In genomic region chr7:156969972-156970420, GRCh38 we compare ENCODE assay signal across 8 cellular contexts. TPM values are rescaled to one million over a fixed set of nuclear protein-coding genes. Genes with fewer than 3 reads are reported as not detected.
A peak's percentile ranks its signal among the peaks of the same experiment; 100 is the strongest.
DNase-seq lines count a peak whose midpoint lies in the region; ATAC-seq and TF ChIP-seq lines count a peak whose summit lies in the region.

No MANE protein-coding gene starts in this region.

- H3K36me3 ChIP-seq in A673 (ENCODE audit: insufficient read depth, low read length, poor library complexity, severe bottlenecking), result peaks cover 45% of the 10 kb centered on the region
- no peaks in the 10 kb centered on the region for H3K36me3 ChIP-seq in hepatocyte (replicated peaks; ENCODE audit: insufficient read depth, low read depth)

- in situ Hi-C loops in SK-MEL-5 (cut with HindIII; ENCODE audit: low pct_unique_long_range_greater_than_20kb, low sequenced_read_pairs), result no loop called here

- no peak overlapping the region for H2AFZ ChIP-seq in hepatocyte

- 69% methylated on average over 3 of the region's 3 CpGs for WGBS in hepatocyte (ENCODE audit: low lambda C conversion rate, missing lambda C conversion rate)

- no peaks in the 10 kb centered on the region for H3K27me3 ChIP-seq in A673 (replicated peaks; ENCODE audit: insufficient read depth, low read depth, low read length, poor library complexity)
- H3K27me3 ChIP-seq in hepatocyte, result no peaks in the 10 kb centered on the region

- BruUV-seq in A673 (replicated peaks; lab: Mats Ljungman, UMichigan), result no TSS peak

- H3K4me1 ChIP-seq in A673 (ENCODE audit: insufficient read depth, low read length, poor library complexity, severe bottlenecking) (no peaks in the 10 kb centered on the region), hepatocyte (ENCODE audit: insufficient read depth) (no peaks in the 10 kb centered on the region)

- POLR2A ChIA-PET in A673 (lab: Charles Lee; ENCODE audit: low non-redundant PET) (no interaction called here), GM10248 (lab: Yijun Ruan, JAX) (interaction anchor here (0.8 kb wide), 1 partner anchor 44 kb away, joined by 6 read pairs; no protein-coding TSS in a partner anchor)

- no peaks in the 10 kb centered on the region for H3K9me2 ChIP-seq in hepatocyte (replicated peaks; ENCODE audit: insufficient read depth)

- H3K4me2 ChIP-seq in hepatocyte, result no peak overlapping the region

- H3K4me3 ChIP-seq in A673 (ENCODE audit: low read depth, low read length, poor library complexity, severe bottlenecking), result no peak overlapping the region
- H3K4me3 ChIP-seq in hepatocyte, result no peak overlapping the region

- H3K27ac ChIP-seq in A673 (ENCODE audit: low read depth, low read length, poor library complexity, severe bottlenecking) (no peak overlapping the region), hepatocyte (no peak overlapping the region)

- H3K79me2 ChIP-seq in hepatocyte, result no peaks in the 10 kb centered on the region

- CTCF ChIA-PET in A673 (lab: Charles Lee), result interaction anchor here (0.6 kb wide), 1 partner anchor 254 kb away, joined by 3 read pairs; no protein-coding TSS in a partner anchor
- CTCF ChIA-PET in GM10248 (lab: Yijun Ruan, JAX), result interaction anchor here (0.6 to 9.1 kb wide), 17 partner anchors 9 to 377 kb away, joined by 3 to 67 read pairs (median 3); partner anchors contain the start of gene NOM1

- peak; percentile 29 for DNase-seq in A673 (ENCODE audit: low spot score)
- no peak for DNase-seq in GM10248 (ENCODE audit: extremely low spot score)
- DNase-seq in SK-MEL-5 (ENCODE audit: low read depth, low spot score), result peak; percentile 54
- DNase-seq in hepatocyte (ENCODE audit: low spot score), result no peak
- no peak for DNase-seq in SKM-1 (lab: John Stamatoyannopoulos, UW; ENCODE audit: unreplicated experiment)
- no peak for DNase-seq in stimulated activated CD4-positive, alpha-beta T cell treated with anti-CD3 and anti-CD28 coated beads, Interleukin-2, amount 100 ng/mL, for 48 hours

- intact Hi-C loops in A673 (cut with micrococcal nuclease; ENCODE audit: unreplicated experiment), result loop anchor here (5.0 kb wide), 1 partner anchor 302 kb away; no protein-coding TSS in a partner anchor

- no peaks in the 10 kb centered on the region for H4K20me1 ChIP-seq in hepatocyte (ENCODE audit: insufficient read depth, poor library complexity, severe bottlenecking)

- H3K9me3 ChIP-seq in A673 (ENCODE audit: low read depth, low read length, poor library complexity, severe bottlenecking), result no peaks in the 10 kb centered on the region
- H3K9me3 ChIP-seq in hepatocyte (ENCODE audit: low read depth), result no peaks in the 10 kb centered on the region

- ATAC-seq in GM21529 (IDR thresholded peaks at IDR 0.05; ENCODE audit: unreplicated experiment), result no peak
- no peak for ATAC-seq in HG03097 (IDR thresholded peaks at IDR 0.05; ENCODE audit: low FRiP score, unreplicated experiment)

- peak; percentile 47 for TF ChIP-seq CTCF in A673 (conservative IDR thresholded peaks at IDR 0.05; ENCODE audit: low read depth, low read length)
- TF ChIP-seq CTCF in GM10248 (IDR thresholded peaks at IDR 0.05; ENCODE audit: control extremely low read depth, extremely low read depth, low read depth, missing control alignments), result peak; percentile 0
- peak; percentile 53 for TF ChIP-seq CTCF in hepatocyte (IDR thresholded peaks at IDR 0.05; ENCODE audit: poor library complexity)

RNA-seq across cellular contexts. Expression of gene NOM1, which starts 20.5 kb away (rescaled TPM):
- total RNA-seq in A673 (2021), result 34.1 and 34.8 TPM in 2 replicates
- 15.9 and 17.9 TPM in 2 replicates for total RNA-seq in SK-MEL-5 (2014; rRNA removed; shearing (Covaris generic))
- polyA plus RNA-seq in SK-MEL-5 (2015; cell fraction: cytosol; rRNA removed), result 17.3 and 18.2 TPM in 2 replicates
- 60.0 and 67.9 TPM in 2 replicates for polyA plus RNA-seq in SK-MEL-5 (2015; cell fraction: nucleus; rRNA removed)
- total RNA-seq in hepatocyte, result 9.7 and 13.1 TPM in 2 replicates
- polyA plus RNA-seq in hepatocyte, result 9.0 and 14.0 TPM in 2 replicates

RNA-seq across cellular contexts. Expression of gene MNX1, which starts 40.5 kb away (rescaled TPM):
- total RNA-seq in A673 (2021) (0.13 TPM in 1 of 2 replicates, not detected in the other), hepatocyte (2.3 and 2.8 TPM in 2 replicates)
- 0.45 and 0.56 TPM in 2 replicates for total RNA-seq in SK-MEL-5 (2014; rRNA removed; shearing (Covaris generic))
- polyA plus RNA-seq in SK-MEL-5 (2015; cell fraction: cytosol; rRNA removed), result 0.87 and 0.96 TPM in 2 replicates
- polyA plus RNA-seq in SK-MEL-5 (2015; cell fraction: nucleus; rRNA removed), result 1.4 and 2.4 TPM in 2 replicates
- polyA plus RNA-seq in hepatocyte, result 1.4 and 3.1 TPM in 2 replicates

Comparison
In these comparisons a context has a peak if more than half of its experiments do, and no peak if none do; other contexts are left out.
1. DNase-seq: peak in A673 (single experiment) and SK-MEL-5 (single experiment); none in GM10248 (single experiment), hepatocyte (single experiment), SKM-1 (single experiment) and stimulated activated CD4-positive, alpha-beta T cell treated with anti-CD3 and anti-CD28 coated beads, Interleukin-2, amount 100 ng/mL, for 48 hours (0 of 2).
2. CTCF ChIP-seq: peak in every context shown above with its lines; median percentile 53 in hepatocyte; 47 in A673; 0 in GM10248.